In genomic region chr20:10646006-10646405, GRCh38 we compare ENCODE assay signal across 22 cellular contexts. TPM values are rescaled to one million over a fixed set of nuclear protein-coding genes. Genes with fewer than 3 reads are reported as not detected.
A peak's percentile ranks its signal among the peaks of the same experiment; 100 is the strongest.
DNase-seq lines count a peak whose midpoint lies in the region; ATAC-seq and TF ChIP-seq lines count a peak whose summit lies in the region.
"Had no signal": no experiment of that assay in that cellular context is flagged by ENCODE, and none has a peak within 500 bp of the region (broad histone marks: within the 10 kb centered on the region; RNA-seq: fewer than 3 reads in every experiment).

No MANE protein-coding gene starts in this region.

- TF ChIP-seq CTCF in RWPE1 (conservative IDR thresholded peaks at IDR 0.05; ENCODE audit: low read depth) = no peak
- no peak for TF ChIP-seq CTCF in chondrocyte (IDR thresholded peaks at IDR 0.05)
- no peak for TF ChIP-seq CTCF in nephron (IDR thresholded peaks at IDR 0.05; ENCODE audit: unreplicated experiment in 3 of 3)
- TF ChIP-seq CTCF in tibial artery (IDR thresholded peaks at IDR 0.05) = no peak

- intact Hi-C loops in tibial artery (cut with DNase I; ENCODE audit: low total_unique reads) = loop anchor here (5.0 kb wide), 1 partner anchor 89 kb away; no protein-coding TSS in a partner anchor

- DNase-seq in RWPE1 (ENCODE audit: low spot score) (no peak), chondrocyte (ENCODE audit: low spot score) (no peak), tibial artery (peak in 1 of 2 donors; percentile 14), NCI-H1092 (lab: John Stamatoyannopoulos, UW) (no peak)
- no peak for DNase-seq in activated naive CD4-positive, alpha-beta T cell treated with anti-CD3 and anti-CD28 coated beads, Interleukin-2, amount 10 ng/mL, durations not matched to agents 7 days and 5 days
- DNase-seq: Calu3; CD8-positive, alpha-beta memory T cell; DMS153; IMR-90; MV-4-11; NCI-H1694; NCI-H2081; NCI-H2171; NCI-H345; NCI-H524 had no signal

- H3K4me3 ChIP-seq in tibial artery = no peak overlapping the region
- H3K4me3 ChIP-seq: GM23338, HAP-1, Peyer's patch, SJCRH30 had no signal

- H3K4me1 ChIP-seq in tibial artery = peaks cover 0 to 100% (median 73%) of the 10 kb centered on the region in 4 donors

- CTCF ChIA-PET in RWPE1 (lab: Yijun Ruan, JAX) = no interaction called here
- CTCF ChIA-PET in activated naive CD4-positive, alpha-beta T cell treated with anti-CD3 and anti-CD28 coated beads, Interleukin-2, amount 10 ng/mL, durations not matched to agents 7 days and 5 days (lab: Charles Lee) = no interaction called here

- H3K27me3 Mint-ChIP-seq in chondrocyte (ENCODE audit: low read depth) (no peaks in the 10 kb centered on the region), nephron (ENCODE audit: low read depth) (no peaks in the 10 kb centered on the region)
- peaks cover 7% of the 10 kb centered on the region for H3K27me3 Mint-ChIP-seq in activated naive CD4-positive, alpha-beta T cell treated with anti-CD3 and anti-CD28 coated beads, Interleukin-2, amount 10 ng/mL, durations not matched to agents 7 days and 5 days

- H3K36me3 Mint-ChIP-seq in chondrocyte (ENCODE audit: low read depth) (peaks cover 82% of the 10 kb centered on the region), nephron (ENCODE audit: low read depth) (peaks cover 100% of the 10 kb centered on the region)
- no peaks in the 10 kb centered on the region for H3K36me3 Mint-ChIP-seq in activated naive CD4-positive, alpha-beta T cell treated with anti-CD3 and anti-CD28 coated beads, Interleukin-2, amount 10 ng/mL, durations not matched to agents 7 days and 5 days
- H3K36me3 Mint-ChIP-seq: CD8-positive, alpha-beta memory T cell had no signal

- H3K4me1 Mint-ChIP-seq in chondrocyte (ENCODE audit: low read depth) (peaks cover 97% of the 10 kb centered on the region), nephron (peaks cover 82% of the 10 kb centered on the region)
- H3K4me1 Mint-ChIP-seq in activated naive CD4-positive, alpha-beta T cell treated with anti-CD3 and anti-CD28 coated beads, Interleukin-2, amount 10 ng/mL, durations not matched to agents 7 days and 5 days = no peaks in the 10 kb centered on the region

- no peaks in the 10 kb centered on the region for H3K9me3 Mint-ChIP-seq in chondrocyte (ENCODE audit: low read depth)
- no peaks in the 10 kb centered on the region for H3K9me3 Mint-ChIP-seq in nephron
- H3K9me3 Mint-ChIP-seq in activated naive CD4-positive, alpha-beta T cell treated with anti-CD3 and anti-CD28 coated beads, Interleukin-2, amount 10 ng/mL, durations not matched to agents 7 days and 5 days = no peaks in the 10 kb centered on the region
- H3K9me3 Mint-ChIP-seq: CD8-positive, alpha-beta memory T cell; GM23338 had no signal

- H3K27ac ChIP-seq in RWPE1 (peak overlapping the region; percentile 60), tibial artery (peak overlapping the region; percentile 99)
- H3K27ac ChIP-seq: C4-2B, Peyer's patch, SJCRH30 had no signal

- ATAC-seq in HG03521 (IDR thresholded peaks at IDR 0.05; ENCODE audit: unreplicated experiment) = no peak
- ATAC-seq: GM23338 had no signal

- H3K36me3 ChIP-seq in tibial artery = peaks cover 98 to 100% (median 99%) of the 10 kb centered on the region in 3 donors

- POLR2A ChIA-PET in RWPE1 (lab: Yijun Ruan, JAX; ENCODE audit: low non-redundant PET) = interaction anchor here (0.7 kb wide), 1 partner anchor 18 kb away, joined by 3 read pairs; no protein-coding TSS in a partner anchor

- H3K4me3 Mint-ChIP-seq in chondrocyte (ENCODE audit: unreplicated experiment) (no peak overlapping the region), nephron (no peak overlapping the region)
- no peak overlapping the region for H3K4me3 Mint-ChIP-seq in activated naive CD4-positive, alpha-beta T cell treated with anti-CD3 and anti-CD28 coated beads, Interleukin-2, amount 10 ng/mL, durations not matched to agents 7 days and 5 days
- H3K4me3 Mint-ChIP-seq: CD8-positive, alpha-beta memory T cell; GM23338 had no signal

- H3K27ac Mint-ChIP-seq in chondrocyte (ENCODE audit: unreplicated experiment) (peak overlapping the region; percentile 90), nephron (peak overlapping the region; percentile 19 to 76 (median 33))
- H3K27ac Mint-ChIP-seq in activated naive CD4-positive, alpha-beta T cell treated with anti-CD3 and anti-CD28 coated beads, Interleukin-2, amount 10 ng/mL, durations not matched to agents 7 days and 5 days = no peak overlapping the region
- H3K27ac Mint-ChIP-seq: GM23338 had no signal

- H3K9me3 ChIP-seq in tibial artery = no peaks in the 10 kb centered on the region
- H3K9me3 ChIP-seq: HAP-1, Peyer's patch, SJCRH30 had no signal

- H3K27me3 ChIP-seq in tibial artery = no peaks in the 10 kb centered on the region
- H3K27me3 ChIP-seq: Peyer's patch, SJCRH30 had no signal

RNA-seq across cellular contexts. Expression of gene JAG1, which starts 27.8 kb away (rescaled TPM):
- total RNA-seq in chondrocyte = 161 to 510 TPM (median 505 TPM) in 3 replicates
